28 cellular contexts compared by ENCODE assay signal in the genomic region with DNA sequence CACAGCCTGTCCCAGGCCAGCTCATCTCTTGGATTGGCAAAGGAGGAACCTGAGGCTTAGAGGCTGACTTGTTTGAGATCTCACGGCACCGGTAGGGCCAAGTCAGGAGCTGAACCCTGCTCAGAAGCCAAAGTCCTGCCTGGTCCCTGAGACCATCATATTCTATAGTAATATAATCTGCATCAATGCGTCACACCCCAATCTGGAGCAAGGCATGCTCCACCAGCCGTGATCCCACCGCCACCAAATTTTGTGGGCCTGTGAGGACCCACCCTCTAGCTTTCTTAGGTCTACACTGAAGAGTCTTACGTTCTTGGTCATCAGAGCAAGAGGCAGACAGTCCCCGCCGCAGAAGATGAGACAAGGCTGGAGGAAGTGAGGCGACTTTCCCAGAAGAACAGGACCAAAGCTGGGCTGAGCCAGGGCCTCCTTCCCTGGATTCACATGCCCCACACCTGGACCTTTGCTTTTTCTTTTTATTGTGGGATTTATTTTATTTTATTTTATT. TPM values are rescaled to one million over a fixed set of nuclear protein-coding genes. Genes with fewer than 3 reads are reported as not detected.
DNase-seq lines count a peak whose midpoint lies in the region; ATAC-seq, FAIRE-seq and TF ChIP-seq lines count a peak whose summit lies in the region.
"Had no signal": no experiment of that assay in that cellular context is flagged by ENCODE, and none has a peak within 500 bp of the region (broad histone marks: within the 10 kb centered on the region; RNA-seq: fewer than 3 reads in every experiment).

No MANE protein-coding gene starts in this region.

- no peak overlapping the region for H3K4me3 Mint-ChIP-seq in activated T-helper 17 cell treated with anti-CD3 and anti-CD28 coated beads, Interleukin-2, amount 50 U/mL, for 72 hours
- H3K4me3 Mint-ChIP-seq in stimulated activated effector memory CD8-positive, alpha-beta T cell treated with anti-CD3 and anti-CD28 coated beads, Interleukin-12 subunit alpha, Interleukin-12 subunit beta, amount 100 ng/mL, for 72 hours, result no peak overlapping the region
- H3K4me3 Mint-ChIP-seq: CD4-positive, CD25-positive, alpha-beta regulatory T cell; GM23338; H9; HFFc6 had no signal

- H3K4me3 ChIP-seq in HepG2 (replicated peaks in 1 of 3; ENCODE audit: insufficient read depth in 1 of 3, low read depth in 2 of 3, low read length in 3 of 3) (no peak overlapping the region), WERI-Rb-1 (ENCODE audit: low read depth, low read length) (no peak overlapping the region)
- H3K4me3 ChIP-seq: BLaER1, GM23338, PC-9, SJCRH30 had no signal

- H3K9me3 ChIP-seq in HepG2 (ENCODE audit: low read length), result no peaks in the 10 kb centered on the region
- H3K9me3 ChIP-seq in WERI-Rb-1 (ENCODE audit: severe bottlenecking), result no peaks in the 10 kb centered on the region
- H3K9me3 ChIP-seq: BLaER1, SJCRH30 had no signal

- H3K4me1 ChIP-seq in HepG2 (ENCODE audit: insufficient read depth, low read length), result peaks cover 44% of the 10 kb centered on the region
- H3K4me1 ChIP-seq: SJCRH30 had no signal

- TF ChIP-seq CTCF in HepG2 (CRISPR knock-in tag; IDR thresholded peaks at IDR 0.05), result no peak
- TF ChIP-seq CTCF in WERI-Rb-1 (IDR thresholded peaks at IDR 0.05; ENCODE audit: low read depth, low read length), result no peak

- peaks cover 0 to 17% of the 10 kb centered on the region in 2 experiments; a peak in 4 of 5 replicates for H3K36me3 ChIP-seq in HepG2 (replicated peaks in 1 of 2; ENCODE audit: control insufficient read depth in 1 of 2, insufficient read depth in 2 of 2, low read length in 2 of 2)
- H3K36me3 ChIP-seq in WERI-Rb-1, result no peaks in the 10 kb centered on the region
- H3K36me3 ChIP-seq: SJCRH30 had no signal

- H3K9ac ChIP-seq in HepG2 (ENCODE audit: insufficient read depth, low read depth, low read length), result no peak overlapping the region
- H3K9ac ChIP-seq: BLaER1 had no signal

- TF ChIP-seq POLR2A in HepG2 (IDR thresholded peaks at IDR 0.05; ENCODE audit: insufficient read depth in 1 of 2, low read depth in 2 of 2, low read length in 2 of 2), result 0 out of 4 replicates have a peak, but pooled peaks of 1 of the 2 experiments have one; percentile 19

- H3K27me3 ChIP-seq in HepG2 (ENCODE audit: control insufficient read depth in 1 of 2, insufficient read depth in 2 of 2, low read length in 2 of 2), result no peaks in the 10 kb centered on the region
- no peaks in the 10 kb centered on the region for H3K27me3 ChIP-seq in WERI-Rb-1 (ENCODE audit: insufficient read depth, low read depth, severe bottlenecking)
- H3K27me3 ChIP-seq: BLaER1, SJCRH30 had no signal

- CTCF ChIA-PET in HepG2 (lab: Yijun Ruan, JAX; ENCODE audit: low intra/inter-chr PET ratio, low total read pairs), result no interaction called here

- no peak for FAIRE-seq in HepG2 (lab: Jason Lieb, UNC)
- FAIRE-seq: G401.6, HTR-8/SVneo had no signal

- no peaks in the 10 kb centered on the region for H3K36me3 Mint-ChIP-seq in activated T-helper 17 cell treated with anti-CD3 and anti-CD28 coated beads, Interleukin-2, amount 50 U/mL, for 72 hours (ENCODE audit: low read depth)
- H3K36me3 Mint-ChIP-seq in stimulated activated effector memory CD8-positive, alpha-beta T cell treated with anti-CD3 and anti-CD28 coated beads, Interleukin-12 subunit alpha, Interleukin-12 subunit beta, amount 100 ng/mL, for 72 hours, result no peaks in the 10 kb centered on the region

- DNase-seq in D341Med (ENCODE audit: low spot score) (peak; percentile 3), HepG2 (ENCODE audit: low spot score) (no peak), WERI-Rb-1 (no peak), inferior parietal cortex (ENCODE audit: extremely low spot score) (no peak)
- no peak for DNase-seq in stimulated activated effector memory CD8-positive, alpha-beta T cell treated with anti-CD3 and anti-CD28 coated beads, Interleukin-12 subunit alpha, Interleukin-12 subunit beta, amount 100 ng/mL, for 72 hours (ENCODE audit: low spot score in 2 of 2)
- DNase-seq: CD4-positive, CD25-positive, alpha-beta regulatory T cell; DMS53; H9; HFFc6; KG1; NCI-H1048; NCI-H1417; NCI-H1694; NCI-H2029 treated with DMSO at 0.1 percent for 48 hours; NCI-H446 treated with DMSO at 0.1 percent for 48 hours; NCI-H526; PC-9; SJCRH30 had no signal

- H3K9me3 Mint-ChIP-seq in activated T-helper 17 cell treated with anti-CD3 and anti-CD28 coated beads, Interleukin-2, amount 50 U/mL, for 72 hours, result no peaks in the 10 kb centered on the region
- no peaks in the 10 kb centered on the region for H3K9me3 Mint-ChIP-seq in stimulated activated effector memory CD8-positive, alpha-beta T cell treated with anti-CD3 and anti-CD28 coated beads, Interleukin-12 subunit alpha, Interleukin-12 subunit beta, amount 100 ng/mL, for 72 hours
- H3K9me3 Mint-ChIP-seq: CD4-positive, CD25-positive, alpha-beta regulatory T cell; GM23338; H9; HFFc6 had no signal

- 98% methylated on average over 9 of the region's 9 CpGs for WGBS in HepG2 (ENCODE audit: low lambda C conversion rate)

- BruUV-seq in HepG2 (replicated peaks; lab: Mats Ljungman, UMichigan), result no TSS peak

- POLR2A ChIA-PET in HepG2 (lab: Yijun Ruan, JAX), result interaction anchor here (2.0 kb wide), 1 partner anchor 10 kb away, joined by 9 read pairs; the partner anchor contains the start of gene SULT1A2

- intact Hi-C loops in HepG2 (cut with micrococcal nuclease; ENCODE audit: unreplicated experiment), result no loop called here

- H2AFZ ChIP-seq in HepG2 (ENCODE audit: low read length), result no peak overlapping the region
- H2AFZ ChIP-seq: GM23338, PC-9 had no signal

- H3K27me3 Mint-ChIP-seq in activated T-helper 17 cell treated with anti-CD3 and anti-CD28 coated beads, Interleukin-2, amount 50 U/mL, for 72 hours, result no peaks in the 10 kb centered on the region
- H3K27me3 Mint-ChIP-seq: CD4-positive, CD25-positive, alpha-beta regulatory T cell had no signal

- no peak for ATAC-seq in activated T-helper 17 cell treated with anti-CD3 and anti-CD28 coated beads, Interleukin-2, amount 50 U/mL, for 72 hours (replicated peaks)
- no peak for ATAC-seq in HepG2
- ATAC-seq in stimulated activated effector memory CD8-positive, alpha-beta T cell treated with anti-CD3 and anti-CD28 coated beads, Interleukin-12 subunit alpha, Interleukin-12 subunit beta, amount 100 ng/mL, for 72 hours, result no peak
- ATAC-seq in GM21360 (IDR thresholded peaks at IDR 0.05; ENCODE audit: unreplicated experiment), result no peak
- ATAC-seq: GM23338, Right ventricle myocardium inferior had no signal

- H3K27ac ChIP-seq in HepG2 (ENCODE audit: extremely low read length, insufficient read depth, low read length), result no peak overlapping the region
- no peak overlapping the region for H3K27ac ChIP-seq in WERI-Rb-1
- H3K27ac ChIP-seq: BLaER1, PC-9, SJCRH30 had no signal

- no peak for TF ChIP-seq RAD21 in HepG2 (CRISPR knock-in tag; IDR thresholded peaks at IDR 0.05)

- TF ChIP-seq EP300 in HepG2 (IDR thresholded peaks at IDR 0.05; ENCODE audit: low read depth in 2 of 2, low read length in 2 of 2) (no peak), HepG2 (CRISPR knock-in tag; IDR thresholded peaks at IDR 0.05; ENCODE audit: borderline replicate concordance) (no peak)

- peaks cover 12% of the 10 kb centered on the region for H3K79me2 ChIP-seq in HepG2 (ENCODE audit: insufficient read depth, low read length)

- H3K27ac Mint-ChIP-seq in activated T-helper 17 cell treated with anti-CD3 and anti-CD28 coated beads, Interleukin-2, amount 50 U/mL, for 72 hours, result peak overlapping the region; percentile 28
- H3K27ac Mint-ChIP-seq in stimulated activated effector memory CD8-positive, alpha-beta T cell treated with anti-CD3 and anti-CD28 coated beads, Interleukin-12 subunit alpha, Interleukin-12 subunit beta, amount 100 ng/mL, for 72 hours, result peak overlapping the region; percentile 40
- H3K27ac Mint-ChIP-seq: CD4-positive, CD25-positive, alpha-beta regulatory T cell; GM23338; H9; HFFc6 had no signal

- H3K4me2 ChIP-seq in HepG2 (ENCODE audit: low read depth, low read length), result no peak overlapping the region
- H3K4me2 ChIP-seq: BLaER1, GM23338, PC-9 had no signal

- H4K20me1 ChIP-seq in HepG2 (ENCODE audit: insufficient read depth, low read length), result no peaks in the 10 kb centered on the region

- peaks cover 9% of the 10 kb centered on the region for H3K4me1 Mint-ChIP-seq in activated T-helper 17 cell treated with anti-CD3 and anti-CD28 coated beads, Interleukin-2, amount 50 U/mL, for 72 hours
- H3K4me1 Mint-ChIP-seq in stimulated activated effector memory CD8-positive, alpha-beta T cell treated with anti-CD3 and anti-CD28 coated beads, Interleukin-12 subunit alpha, Interleukin-12 subunit beta, amount 100 ng/mL, for 72 hours, result peaks cover 10% of the 10 kb centered on the region

- in situ Hi-C loops in HepG2 (cut with HindIII; ENCODE audit: extremely low pct_ligation_motif_present, low pct_unique_long_range_greater_than_20kb), result no loop called here

RNA-seq across cellular contexts. Expression of gene SULT1A1, which starts 2.7 kb away (rescaled TPM):
- total RNA-seq in activated T-helper 17 cell treated with anti-CD3 and anti-CD28 coated beads, Interleukin-2, amount 50 U/mL, for 72 hours, result 1 to 10 TPM; 5.9 to 7.1 TPM
- 147 and 174 TPM in 2 replicates for total RNA-seq in HepG2 (2016; rRNA removed; fragmentation: Illumina TruSeq; extraction: Trizol)
- total RNA-seq in HepG2 (2016; cell fraction: cytosol; rRNA removed; fragmentation: Illumina TruSeq; extraction: Trizol; ENCODE audit: low read depth), result 53.8 and 58.2 TPM in 2 replicates
- total RNA-seq in HepG2 (2016; cell fraction: insoluble cytoplasmic fraction; rRNA removed; fragmentation: Illumina TruSeq; extraction: Trizol), result 157 and 177 TPM in 2 replicates
- 56.7 and 63.7 TPM in 2 replicates for total RNA-seq in HepG2 (2016; cell fraction: membrane; rRNA removed; fragmentation: Illumina TruSeq; extraction: Trizol)
- total RNA-seq in HepG2 (2016; cell fraction: nucleus; rRNA removed; fragmentation: Illumina TruSeq; extraction: Trizol), result 55.4 and 59.6 TPM in 2 replicates
- polyA plus RNA-seq in HepG2 (2011; rRNA removed), result 114 and 117 TPM in 2 replicates
- polyA plus RNA-seq in HepG2 (2011; cell fraction: cytosol; rRNA removed), result 87.7 and 112 TPM in 2 replicates
- 78.9 and 79.1 TPM in 2 replicates for polyA plus RNA-seq in HepG2 (2011; cell fraction: nucleus; rRNA removed)
- 97.2 and 132 TPM in 2 replicates for polyA plus RNA-seq in HepG2 (2012)
- 63.2 and 71.4 TPM in 2 replicates for polyA plus RNA-seq in HepG2 (2016; cell fraction: cytosol; fragmentation: Illumina TruSeq; extraction: Trizol; ENCODE audit: low read depth)
- 204 and 206 TPM in 2 replicates for polyA plus RNA-seq in HepG2 (2016; cell fraction: insoluble cytoplasmic fraction; fragmentation: Illumina TruSeq; extraction: Trizol; ENCODE audit: low read depth)
- 50.8 and 59.5 TPM in 2 replicates for polyA plus RNA-seq in HepG2 (2016; cell fraction: membrane; fragmentation: Illumina TruSeq; extraction: Trizol; ENCODE audit: low read depth)
- polyA plus RNA-seq in HepG2 (2016; cell fraction: nucleus; fragmentation: Illumina TruSeq; extraction: Trizol; ENCODE audit: insufficient read depth, low read depth), result 122 and 123 TPM in 2 replicates
- polyA minus RNA-seq in HepG2 (2011; rRNA and poly(A)+ RNA removed; ENCODE audit: low replicate concordance), result 18.9 and 75.8 TPM in 2 replicates
- polyA minus RNA-seq in HepG2 (2011; cell fraction: cytosol; rRNA and poly(A)+ RNA removed), result 33.0 and 38.4 TPM in 2 replicates
- 20.5 and 29.8 TPM in 2 replicates for polyA minus RNA-seq in HepG2 (2011; cell fraction: nucleus; rRNA and poly(A)+ RNA removed)
- total RNA-seq: RPMI7951 had no signal

RNA-seq across cellular contexts. Expression of gene SULT1A2, which starts 10.3 kb away (rescaled TPM):
- under 1 TPM in 1 of 2 donors, not detected in 1; 0.48 TPM for total RNA-seq in activated T-helper 17 cell treated with anti-CD3 and anti-CD28 coated beads, Interleukin-2, amount 50 U/mL, for 72 hours
- 34.2 and 35.2 TPM in 2 replicates for total RNA-seq in HepG2 (2016; rRNA removed; fragmentation: Illumina TruSeq; extraction: Trizol)
- total RNA-seq in HepG2 (2016; cell fraction: cytosol; rRNA removed; fragmentation: Illumina TruSeq; extraction: Trizol; ENCODE audit: low read depth), result 19.8 and 21.5 TPM in 2 replicates
- 36.3 and 38.2 TPM in 2 replicates for total RNA-seq in HepG2 (2016; cell fraction: insoluble cytoplasmic fraction; rRNA removed; fragmentation: Illumina TruSeq; extraction: Trizol)
- total RNA-seq in HepG2 (2016; cell fraction: membrane; rRNA removed; fragmentation: Illumina TruSeq; extraction: Trizol), result 19.3 and 19.9 TPM in 2 replicates
- 23.5 and 24.0 TPM in 2 replicates for total RNA-seq in HepG2 (2016; cell fraction: nucleus; rRNA removed; fragmentation: Illumina TruSeq; extraction: Trizol)
- polyA plus RNA-seq in HepG2 (2011; rRNA removed), result 32.9 and 33.0 TPM in 2 replicates
- polyA plus RNA-seq in HepG2 (2011; cell fraction: cytosol; rRNA removed), result 14.0 and 21.3 TPM in 2 replicates
- polyA plus RNA-seq in HepG2 (2011; cell fraction: nucleus; rRNA removed), result 86.1 and 93.8 TPM in 2 replicates
- 18.7 and 23.6 TPM in 2 replicates for polyA plus RNA-seq in HepG2 (2012)
- polyA plus RNA-seq in HepG2 (2016; cell fraction: cytosol; fragmentation: Illumina TruSeq; extraction: Trizol; ENCODE audit: low read depth), result 18.2 and 18.9 TPM in 2 replicates
- 33.4 and 34.7 TPM in 2 replicates for polyA plus RNA-seq in HepG2 (2016; cell fraction: insoluble cytoplasmic fraction; fragmentation: Illumina TruSeq; extraction: Trizol; ENCODE audit: low read depth)
- polyA plus RNA-seq in HepG2 (2016; cell fraction: membrane; fragmentation: Illumina TruSeq; extraction: Trizol; ENCODE audit: low read depth), result 14.3 and 21.1 TPM in 2 replicates
- 56.7 and 59.1 TPM in 2 replicates for polyA plus RNA-seq in HepG2 (2016; cell fraction: nucleus; fragmentation: Illumina TruSeq; extraction: Trizol; ENCODE audit: insufficient read depth, low read depth)
- 2.7 and 14.8 TPM in 2 replicates for polyA minus RNA-seq in HepG2 (2011; rRNA and poly(A)+ RNA removed; ENCODE audit: low replicate concordance)
- polyA minus RNA-seq in HepG2 (2011; cell fraction: cytosol; rRNA and poly(A)+ RNA removed), result 5.5 and 6.4 TPM in 2 replicates
- polyA minus RNA-seq in HepG2 (2011; cell fraction: nucleus; rRNA and poly(A)+ RNA removed), result 14.0 and 15.7 TPM in 2 replicates
- total RNA-seq: Daoy, HFFc6, RPMI7951, SJCRH30 had no signal
- polyA plus RNA-seq: CD4-positive, CD25-positive, alpha-beta regulatory T cell had no signal

RNA-seq across cellular contexts. Expression of gene NPIPB8, which starts 30.7 kb away (rescaled TPM):
- total RNA-seq in activated T-helper 17 cell treated with anti-CD3 and anti-CD28 coated beads, Interleukin-2, amount 50 U/mL, for 72 hours, result not detected
- 0.49 TPM in 1 of 2 replicates, not detected in the other for total RNA-seq in HepG2 (2016; rRNA removed; fragmentation: Illumina TruSeq; extraction: Trizol)
- total RNA-seq in HepG2 (2016; cell fraction: cytosol; rRNA removed; fragmentation: Illumina TruSeq; extraction: Trizol; ENCODE audit: low read depth), result not detected in 2 replicates
- total RNA-seq in HepG2 (2016; cell fraction: insoluble cytoplasmic fraction; rRNA removed; fragmentation: Illumina TruSeq; extraction: Trizol), result 0.82 TPM in 1 of 2 replicates, not detected in the other
- not detected in 2 replicates for total RNA-seq in HepG2 (2016; cell fraction: membrane; rRNA removed; fragmentation: Illumina TruSeq; extraction: Trizol)
- total RNA-seq in HepG2 (2016; cell fraction: nucleus; rRNA removed; fragmentation: Illumina TruSeq; extraction: Trizol), result 1.8 and 2.2 TPM in 2 replicates
- 2.3 and 2.9 TPM in 2 replicates for polyA plus RNA-seq in HepG2 (2011; rRNA removed)
- polyA plus RNA-seq in HepG2 (2011; cell fraction: cytosol; rRNA removed), result not detected in 2 replicates
- 1.3 and 2.4 TPM in 2 replicates for polyA plus RNA-seq in HepG2 (2011; cell fraction: nucleus; rRNA removed)
- 0.71 and 2.0 TPM in 2 replicates for polyA plus RNA-seq in HepG2 (2012)
- polyA plus RNA-seq in HepG2 (2016; cell fraction: cytosol; fragmentation: Illumina TruSeq; extraction: Trizol; ENCODE audit: low read depth), result not detected in 2 replicates
- polyA plus RNA-seq in HepG2 (2016; cell fraction: insoluble cytoplasmic fraction; fragmentation: Illumina TruSeq; extraction: Trizol; ENCODE audit: low read depth), result not detected in 2 replicates
- polyA plus RNA-seq in HepG2 (2016; cell fraction: membrane; fragmentation: Illumina TruSeq; extraction: Trizol; ENCODE audit: low read depth), result not detected in 2 replicates
- polyA plus RNA-seq in HepG2 (2016; cell fraction: nucleus; fragmentation: Illumina TruSeq; extraction: Trizol; ENCODE audit: insufficient read depth, low read depth), result 5.4 and 6.5 TPM in 2 replicates
- polyA minus RNA-seq in HepG2 (2011; rRNA and poly(A)+ RNA removed; ENCODE audit: low replicate concordance), result 0.63 and 3.7 TPM in 2 replicates
- polyA minus RNA-seq in HepG2 (2011; cell fraction: cytosol; rRNA and poly(A)+ RNA removed), result not detected in 2 replicates
- 3.6 and 6.1 TPM in 2 replicates for polyA minus RNA-seq in HepG2 (2011; cell fraction: nucleus; rRNA and poly(A)+ RNA removed)
- total RNA-seq: A172, Daoy, H9, Right ventricle myocardium inferior, RPMI7951, SJCRH30 had no signal
- polyA plus RNA-seq: CD4-positive, CD25-positive, alpha-beta regulatory T cell; GM23338 had no signal

RNA-seq across cellular contexts. Expression of gene SGF29, which starts 53.5 kb away (rescaled TPM):
- total RNA-seq in activated T-helper 17 cell treated with anti-CD3 and anti-CD28 coated beads, Interleukin-2, amount 50 U/mL, for 72 hours, result 10 to 100 TPM; 14.7 to 18.5 TPM
- total RNA-seq in HepG2 (2016; rRNA removed; fragmentation: Illumina TruSeq; extraction: Trizol), result 21.2 and 29.4 TPM in 2 replicates
- 26.2 and 36.6 TPM in 2 replicates for total RNA-seq in HepG2 (2016; cell fraction: cytosol; rRNA removed; fragmentation: Illumina TruSeq; extraction: Trizol; ENCODE audit: low read depth)
- total RNA-seq in HepG2 (2016; cell fraction: insoluble cytoplasmic fraction; rRNA removed; fragmentation: Illumina TruSeq; extraction: Trizol), result 15.6 and 27.3 TPM in 2 replicates
- total RNA-seq in HepG2 (2016; cell fraction: membrane; rRNA removed; fragmentation: Illumina TruSeq; extraction: Trizol), result 15.4 and 17.8 TPM in 2 replicates
- 19.6 and 24.7 TPM in 2 replicates for total RNA-seq in HepG2 (2016; cell fraction: nucleus; rRNA removed; fragmentation: Illumina TruSeq; extraction: Trizol)
- polyA plus RNA-seq in HepG2 (2011; rRNA removed), result 5.0 and 5.4 TPM in 2 replicates
- 2.3 and 3.5 TPM in 2 replicates for polyA plus RNA-seq in HepG2 (2011; cell fraction: cytosol; rRNA removed)
- 15.5 and 19.7 TPM in 2 replicates for polyA plus RNA-seq in HepG2 (2011; cell fraction: nucleus; rRNA removed)
- 20.2 and 32.1 TPM in 2 replicates for polyA plus RNA-seq in HepG2 (2012)
- 8.6 and 9.4 TPM in 2 replicates for polyA plus RNA-seq in HepG2 (2016; cell fraction: cytosol; fragmentation: Illumina TruSeq; extraction: Trizol; ENCODE audit: low read depth)
- 14.8 and 18.5 TPM in 2 replicates for polyA plus RNA-seq in HepG2 (2016; cell fraction: insoluble cytoplasmic fraction; fragmentation: Illumina TruSeq; extraction: Trizol; ENCODE audit: low read depth)
- 8.0 and 9.0 TPM in 2 replicates for polyA plus RNA-seq in HepG2 (2016; cell fraction: membrane; fragmentation: Illumina TruSeq; extraction: Trizol; ENCODE audit: low read depth)
- 36.0 and 46.1 TPM in 2 replicates for polyA plus RNA-seq in HepG2 (2016; cell fraction: nucleus; fragmentation: Illumina TruSeq; extraction: Trizol; ENCODE audit: insufficient read depth, low read depth)
- 10.9 and 13.8 TPM in 2 replicates for polyA minus RNA-seq in HepG2 (2011; rRNA and poly(A)+ RNA removed; ENCODE audit: low replicate concordance)
- polyA minus RNA-seq in HepG2 (2011; cell fraction: cytosol; rRNA and poly(A)+ RNA removed), result 5.9 and 8.4 TPM in 2 replicates
- polyA minus RNA-seq in HepG2 (2011; cell fraction: nucleus; rRNA and poly(A)+ RNA removed), result 9.9 and 14.9 TPM in 2 replicates

Comparison
In these comparisons a context has a peak if more than half of its experiments do, and no peak if none do; other contexts are left out.
1. RNA of gene SULT1A1, which starts 2.7 kb away (total RNA-seq): 53.8 to 177 TPM in HepG2; 5.9 to 7.1 TPM in activated T-helper 17 cell treated with anti-CD3 and anti-CD28 coated beads, Interleukin-2, amount 50 U/mL, for 72 hours; every median in the first group is over 4 times any median in the second.
2. RNA of gene SULT1A2, which starts 10.3 kb away (total RNA-seq): 19.3 to 38.2 TPM in HepG2; 0.48 TPM in activated T-helper 17 cell treated with anti-CD3 and anti-CD28 coated beads, Interleukin-2, amount 50 U/mL, for 72 hours; every median in the first group is over 10 times any median in the second.